12 cellular contexts compared by ENCODE assay signal in genomic region chr2:203808041-203808750, GRCh38. TPM values are rescaled to one million over a fixed set of nuclear protein-coding genes. Genes with fewer than 3 reads are reported as not detected.
DNase-seq lines count a peak whose midpoint lies in the region; ATAC-seq lines count a peak whose summit lies in the region.
"Had no signal": no experiment of that assay in that cellular context is flagged by ENCODE, and none has a peak within 500 bp of the region (broad histone marks: within the 10 kb centered on the region; RNA-seq: fewer than 3 reads in every experiment).

No MANE protein-coding gene starts in this region.

- ATAC-seq in GM21529 (IDR thresholded peaks at IDR 0.05; ENCODE audit: unreplicated experiment): no peak
- ATAC-seq: stimulated activated naive CD8-positive, alpha-beta T cell treated with anti-CD3 and anti-CD28 coated beads, Interleukin-15, amount 100 ng/mL, for 72 hours had no signal

- H3K9me3 ChIP-seq in SJSA1 (replicated peaks): 0 out of 2 replicates have a peak, but pooled peaks cover 2% of the 10 kb centered on the region

- intact Hi-C loops in posterior vena cava (cut with DNase I): no loop called here

- H3K4me1 ChIP-seq in SJSA1 (replicated peaks): peaks cover 42% of the 10 kb centered on the region

- no peaks in the 10 kb centered on the region for H3K27me3 ChIP-seq in SJSA1 (replicated peaks)
- H3K27me3 ChIP-seq: spleen had no signal

- H3K4me3 ChIP-seq in SJSA1: no peak overlapping the region
- H3K4me3 ChIP-seq: spleen had no signal

- DNase-seq in GM04504 (ENCODE audit: low read depth) (peak; percentile 83), SJSA1 (ENCODE audit: low read depth in 1 of 2, low spot score in 2 of 2) (peak; percentile 78 to 83), fibroblast of gingiva (ENCODE audit: low read depth) (peak; percentile 80), renal cortical epithelial cell (ENCODE audit: low read depth) (peak; percentile 47), posterior vena cava (ENCODE audit: low spot score) (no peak)
- no peak for DNase-seq in activated CD8-positive, alpha-beta memory T cell treated with anti-CD3 and anti-CD28 coated beads, Interleukin-2, amount 50 U/mL, for 48 hours
- no peak for DNase-seq in stimulated activated naive CD4-positive, alpha-beta T cell (lab: John Stamatoyannopoulos, UW)
- DNase-seq: KG1; NCI-H69; spleen; stimulated activated naive CD8-positive, alpha-beta T cell treated with anti-CD3 and anti-CD28 coated beads, Interleukin-15, amount 100 ng/mL, for 72 hours had no signal

- H3K36me3 ChIP-seq in SJSA1: no peaks in the 10 kb centered on the region
- H3K36me3 ChIP-seq: spleen had no signal

- peak overlapping the region; percentile 33; the same call in 1 of the 2 replicates for H3K27ac ChIP-seq in SJSA1

RNA-seq across cellular contexts. Expression of gene CTLA4, which starts 59.4 kb away (rescaled TPM):
- not detected in 2 replicates for total RNA-seq in SJSA1 (2014; rRNA removed; shearing (Covaris generic))
- total RNA-seq in renal cortical epithelial cell (not detected in 2 replicates), posterior vena cava (not detected)

Comparison
In these comparisons a context has a peak if more than half of its experiments do, and no peak if none do; other contexts are left out.
1. DNase-seq: peak in GM04504 (single experiment), SJSA1 (2 of 2), fibroblast of gingiva (single experiment) and renal cortical epithelial cell (single experiment); none in posterior vena cava (single experiment), activated CD8-positive, alpha-beta memory T cell treated with anti-CD3 and anti-CD28 coated beads, Interleukin-2, amount 50 U/mL, for 48 hours (single experiment) and stimulated activated naive CD4-positive, alpha-beta T cell (0 of 6).